9 cellular contexts compared by ENCODE assay signal in genomic region chr6:170529839-170530520, GRCh38. TPM values are rescaled to one million over a fixed set of nuclear protein-coding genes. Genes with fewer than 3 reads are reported as not detected.
DNase-seq lines count a peak whose midpoint lies in the region; ATAC-seq, FAIRE-seq and TF ChIP-seq lines count a peak whose summit lies in the region.
"Had no signal": no experiment of that assay in that cellular context is flagged by ENCODE, and none has a peak within 500 bp of the region (broad histone marks: within the 10 kb centered on the region; RNA-seq: fewer than 3 reads in every experiment).

No MANE protein-coding gene starts in this region.

- POLR2A ChIA-PET in PC-3 (lab: Charles Lee; ENCODE audit: unreplicated experiment): no interaction called here

- H3K27ac Mint-ChIP-seq in activated T-cell treated with anti-CD3 and anti-CD28 coated beads, Interleukin-2, amount 50 U/mL, for 24 hours: no peak overlapping the region
- H3K27ac Mint-ChIP-seq in neural crest cell (ENCODE audit: unreplicated experiment): peak overlapping the region; percentile 5
- H3K27ac Mint-ChIP-seq: activated naive CD8-positive, alpha-beta T cell had no signal

- H3K9me3 ChIP-seq in PC-3 (ENCODE audit: low read length) (no peaks in the 10 kb centered on the region), fibroblast of lung (ENCODE audit: control insufficient read depth, insufficient read depth, low read depth, low read length) (no peaks in the 10 kb centered on the region), thoracic aorta (no peaks in the 10 kb centered on the region)

- H3K36me3 ChIP-seq in PC-3 (ENCODE audit: low read depth, low read length) (peaks cover 12% of the 10 kb centered on the region), fibroblast of lung (ENCODE audit: control insufficient read depth, insufficient read depth, low read length) (peaks cover 4% of the 10 kb centered on the region), thoracic aorta (peaks cover 15% of the 10 kb centered on the region)

- H2AFZ ChIP-seq in PC-3 (ENCODE audit: low read length) (no peak overlapping the region), fibroblast of lung (ENCODE audit: low read length) (no peak overlapping the region)

- no TSS peak for BruUV-seq in PC-3 (replicated peaks; lab: Mats Ljungman, UMichigan)

- H3K9ac ChIP-seq in PC-3 (ENCODE audit: low read length) (no peak overlapping the region), fibroblast of lung (ENCODE audit: insufficient read depth, low read length) (no peak overlapping the region)

- H3K27me3 Mint-ChIP-seq in activated T-cell treated with anti-CD3 and anti-CD28 coated beads, Interleukin-2, amount 50 U/mL, for 24 hours: no peaks in the 10 kb centered on the region
- H3K27me3 Mint-ChIP-seq in neural crest cell (ENCODE audit: low read depth): no peaks in the 10 kb centered on the region
- H3K27me3 Mint-ChIP-seq: activated naive CD8-positive, alpha-beta T cell had no signal

- no peak overlapping the region for H3K4me2 ChIP-seq in PC-3 (ENCODE audit: low read length)
- H3K4me2 ChIP-seq in fibroblast of lung (ENCODE audit: extremely low read depth, insufficient read depth, low read length): no peak overlapping the region

- H3F3A ChIP-seq in PC-3 (ENCODE audit: low read length, unreplicated experiment): no peaks in the 10 kb centered on the region

- H3K9me3 Mint-ChIP-seq in activated T-cell treated with anti-CD3 and anti-CD28 coated beads, Interleukin-2, amount 50 U/mL, for 24 hours: no peaks in the 10 kb centered on the region
- H3K9me3 Mint-ChIP-seq in neural crest cell: no peaks in the 10 kb centered on the region

- CTCF ChIA-PET in PC-3 (lab: Charles Lee): interaction anchor here (1.6 to 2.1 kb wide), 2 partner anchors 698 to 740 kb away, joined by 5 to 7 read pairs; no protein-coding TSS in a partner anchor

- TF ChIP-seq CTCF in PC-3 (conservative IDR thresholded peaks at IDR 0.05; ENCODE audit: low read depth, low read length) (peak; percentile 83), fibroblast of lung (conservative IDR thresholded peaks at IDR 0.05 in 1 of 2, IDR thresholded peaks at IDR 0.05 in 1 of 2; ENCODE audit: low read depth in 1 of 2, low read length in 2 of 2) (peak; percentile 90 to 95), neural crest cell (conservative IDR thresholded peaks at IDR 0.05) (peak; percentile 94), thoracic aorta (IDR thresholded peaks at IDR 0.05) (peak; percentile 81)

- DNase-seq in COR-L47 (lab: John Stamatoyannopoulos, UW) (peak; percentile 35), HTR-8/SVneo (ENCODE audit: insufficient read length, low spot score) (peak; percentile 57), PC-3 (peak; percentile 70), fibroblast of lung (ENCODE audit: low read depth in 2 of 2) (peak; percentile 65 to 72), neural crest cell (ENCODE audit: low read depth, low spot score) (peak; percentile 81), thoracic aorta (ENCODE audit: low spot score) (no peak)
- DNase-seq in activated T-cell treated with anti-CD3 and anti-CD28 coated beads, Interleukin-2, amount 50 U/mL, for 24 hours: peak; percentile 69

- H3K27ac ChIP-seq in PC-3 (ENCODE audit: low read length): no peak overlapping the region
- no peak overlapping the region for H3K27ac ChIP-seq in fibroblast of lung (ENCODE audit: insufficient read depth, low read length)
- H3K27ac ChIP-seq in thoracic aorta: no peak overlapping the region

- H3K4me3 Mint-ChIP-seq in activated T-cell treated with anti-CD3 and anti-CD28 coated beads, Interleukin-2, amount 50 U/mL, for 24 hours: no peak overlapping the region
- H3K4me3 Mint-ChIP-seq in neural crest cell: no peak overlapping the region
- H3K4me3 Mint-ChIP-seq: activated naive CD8-positive, alpha-beta T cell had no signal

- H4K20me1 ChIP-seq in PC-3 (ENCODE audit: low read length): no peaks in the 10 kb centered on the region
- H4K20me1 ChIP-seq in fibroblast of lung (ENCODE audit: control insufficient read depth, extremely low read depth, insufficient read depth, low read length): no peaks in the 10 kb centered on the region

- H3K4me1 ChIP-seq in PC-3 (ENCODE audit: insufficient read depth, low read length) (no peaks in the 10 kb centered on the region), fibroblast of lung (ENCODE audit: control insufficient read depth, extremely low read depth, insufficient read depth, low read length) (no peaks in the 10 kb centered on the region), thoracic aorta (ENCODE audit: control insufficient read depth in 1 of 2, low read depth in 2 of 2) (no peaks in the 10 kb centered on the region)

- no peak overlapping the region for H3K4me3 ChIP-seq in PC-3 (ENCODE audit: low read length)
- H3K4me3 ChIP-seq in fibroblast of lung (replicated peaks in 1 of 4; ENCODE audit: control extremely low read depth in 1 of 4, insufficient read depth in 1 of 4, low read depth in 3 of 4, low read length in 4 of 4): no peak overlapping the region
- no peak overlapping the region for H3K4me3 ChIP-seq in thoracic aorta

- intact Hi-C loops in PC-3 (cut with micrococcal nuclease): loop anchor here (1.0 to 5.0 kb wide), 3 partner anchors 740 to 1638 kb away; no protein-coding TSS in a partner anchor

- H3K36me3 Mint-ChIP-seq in activated T-cell treated with anti-CD3 and anti-CD28 coated beads, Interleukin-2, amount 50 U/mL, for 24 hours (ENCODE audit: low read depth): peaks cover 33% of the 10 kb centered on the region
- H3K36me3 Mint-ChIP-seq in neural crest cell (ENCODE audit: low read depth): no peaks in the 10 kb centered on the region

- no peaks in the 10 kb centered on the region for H3K9me2 ChIP-seq in PC-3 (replicated peaks; ENCODE audit: low read length)

- H3K79me2 ChIP-seq in PC-3 (ENCODE audit: low read length) (no peaks in the 10 kb centered on the region), fibroblast of lung (ENCODE audit: control insufficient read depth, insufficient read depth, low read length) (no peaks in the 10 kb centered on the region)

- H3K27me3 ChIP-seq in PC-3 (ENCODE audit: low read length): no peaks in the 10 kb centered on the region
- H3K27me3 ChIP-seq in fibroblast of lung (ENCODE audit: control insufficient read depth, insufficient read depth, low read length): no peaks in the 10 kb centered on the region
- no peaks in the 10 kb centered on the region for H3K27me3 ChIP-seq in thoracic aorta (replicated peaks; ENCODE audit: insufficient read depth)

- peak; percentile 48 for ATAC-seq in GM19468 (IDR thresholded peaks at IDR 0.05; ENCODE audit: extremely low read depth, unreplicated experiment)
- ATAC-seq in PC-3: peak; percentile 87
- peak; percentile 79 for ATAC-seq in thoracic aorta (ENCODE audit: insufficient number of reproducible peaks, low FRiP score, low read depth)

- no peak for FAIRE-seq in HTR-8/SVneo (lab: Jason Lieb, UNC)

- peaks cover 9% of the 10 kb centered on the region for H3K4me1 Mint-ChIP-seq in activated T-cell treated with anti-CD3 and anti-CD28 coated beads, Interleukin-2, amount 50 U/mL, for 24 hours (ENCODE audit: low read depth)
- peaks cover 5% of the 10 kb centered on the region for H3K4me1 Mint-ChIP-seq in neural crest cell

RNA-seq across cellular contexts. Expression of gene PSMB1, which starts 23.1 kb away (rescaled TPM):
- 361 and 449 TPM in 2 replicates for total RNA-seq in PC-3 (2014; rRNA removed)
- total RNA-seq in fibroblast of lung: 227 and 245 TPM in 2 replicates
- polyA plus RNA-seq in fibroblast of lung: 489 and 585 TPM in 2 replicates
- polyA plus RNA-seq in fibroblast of lung (2012): 289 and 347 TPM in 2 replicates
- polyA minus RNA-seq in fibroblast of lung (ENCODE audit: low replicate concordance): 119 and 149 TPM in 2 replicates
- 174 and 175 TPM in 2 replicates for total RNA-seq in neural crest cell
- total RNA-seq in thoracic aorta: 100 to 1,000 TPM; 143 to 159 TPM

RNA-seq across cellular contexts. Expression of gene TBP, which starts 24.2 kb away (rescaled TPM):
- total RNA-seq in PC-3 (2014; rRNA removed) (12.8 and 15.7 TPM in 2 replicates), fibroblast of lung (7.8 and 8.7 TPM in 2 replicates), neural crest cell (22.1 and 26.3 TPM in 2 replicates), thoracic aorta (10 to 100 TPM in 1 of 2 donors, 1 to 10 TPM in 1; 8.0 to 16.6 TPM)
- 14.2 and 14.4 TPM in 2 replicates for polyA plus RNA-seq in fibroblast of lung
- 8.5 and 9.0 TPM in 2 replicates for polyA plus RNA-seq in fibroblast of lung (2012)
- polyA minus RNA-seq in fibroblast of lung (ENCODE audit: low replicate concordance): 3.4 and 3.5 TPM in 2 replicates

RNA-seq across cellular contexts. Expression of gene PDCD2, which starts 54.5 kb away (rescaled TPM):
- 77.2 and 95.4 TPM in 2 replicates for total RNA-seq in PC-3 (2014; rRNA removed)
- total RNA-seq in fibroblast of lung: 39.6 and 62.4 TPM in 2 replicates
- 55.6 and 56.6 TPM in 2 replicates for polyA plus RNA-seq in fibroblast of lung
- polyA plus RNA-seq in fibroblast of lung (2012): 53.5 and 58.3 TPM in 2 replicates
- 19.9 and 29.3 TPM in 2 replicates for polyA minus RNA-seq in fibroblast of lung (ENCODE audit: low replicate concordance)
- 72.9 and 73.3 TPM in 2 replicates for total RNA-seq in neural crest cell
- total RNA-seq in thoracic aorta: 10 to 100 TPM; 50.1 to 71.1 TPM
